Comparison of ENCODE assay signal across 8 cellular contexts in genomic region chr13:105410602-105411001, GRCh38.
DNase-seq lines count a peak whose midpoint lies in the region; ATAC-seq lines count a peak whose summit lies in the region.

No MANE protein-coding gene starts in this region.

- ATAC-seq in HG03378 (IDR thresholded peaks at IDR 0.05; ENCODE audit: unreplicated experiment) (no peak), HG03432 (IDR thresholded peaks at IDR 0.05; ENCODE audit: unreplicated experiment) (no peak)

- intact Hi-C loops in head of caudate nucleus (cut with DNase I), result loop anchor here (10.0 kb wide), 1 partner anchor 1124 kb away; the partner anchor contains the start of gene EFNB2

- DNase-seq in C1 segment of cervical spinal cord (lab: John Stamatoyannopoulos, UW) (peak in 10 of 14 donors; percentile 2 to 53 (median 20)), KBM-7 (peak; percentile 6), activated T-cell treated with anti-CD3 and anti-CD28 coated beads for 48 hours (ENCODE audit: low read depth) (peak; percentile 6), head of caudate nucleus (peak; percentile 19 to 92 (median 74)), putamen (ENCODE audit: low spot score) (peak; percentile 49), RKO (ENCODE audit: low spot score) (no peak)

- in situ Hi-C loops in KBM-7 (cut with MboI; ENCODE audit: low pct_unique_long_range_greater_than_20kb, low sequenced_read_pairs), result no loop called here
